Comparison of ENCODE assay signal across 26 cellular contexts in the genomic region with DNA sequence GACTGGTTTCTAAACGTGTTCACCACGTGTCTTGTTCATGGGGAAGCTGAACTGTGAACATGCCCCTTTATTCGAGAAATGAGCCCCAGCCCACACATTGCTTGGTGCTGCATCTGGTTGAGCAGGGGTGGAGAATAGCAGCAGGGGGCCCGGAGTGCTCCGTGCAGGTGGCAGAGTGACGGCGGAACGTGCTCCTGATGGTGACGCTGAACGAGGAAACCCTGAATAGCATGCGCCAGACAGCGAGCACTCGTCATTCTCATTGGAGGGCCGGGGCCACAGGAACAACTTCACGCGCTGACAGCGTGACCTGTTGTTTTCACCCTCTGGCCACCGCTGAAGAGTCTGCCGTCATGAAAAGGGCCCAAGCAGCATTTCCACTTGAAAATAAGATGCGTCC.
DNase-seq lines count a peak whose midpoint lies in the region; ATAC-seq, FAIRE-seq and TF ChIP-seq lines count a peak whose summit lies in the region.
"Had no signal": no experiment of that assay in that cellular context is flagged by ENCODE, and none has a peak within 500 bp of the region (broad histone marks: within the 10 kb centered on the region; RNA-seq: fewer than 3 reads in every experiment).

No MANE protein-coding gene starts in this region.

- H3K9me3 ChIP-seq in K562 (replicated peaks; ENCODE audit: control insufficient read depth, insufficient read depth, low read depth, low read length) (no peaks in the 10 kb centered on the region), tibial artery (no peaks in the 10 kb centered on the region), right atrium auricular region (no peaks in the 10 kb centered on the region)
- H3K9me3 ChIP-seq: BE2C, BLaER1 had no signal

- H3K9ac ChIP-seq in K562 (ENCODE audit: insufficient read depth in 1 of 2, low read depth in 2 of 2, low read length in 2 of 2), result no peak overlapping the region
- H3K9ac ChIP-seq: BLaER1 had no signal

- no peak overlapping the region for H3K4me2 ChIP-seq in K562 (ENCODE audit: insufficient read depth, low read length)
- H3K4me2 ChIP-seq: BLaER1 had no signal

- no peak for ATAC-seq in K562
- no peak for ATAC-seq in HG02623 (IDR thresholded peaks at IDR 0.05; ENCODE audit: unreplicated experiment)
- ATAC-seq: GM12878 had no signal

- no peak for TF ChIP-seq POLR2A in K562 (conservative IDR thresholded peaks at IDR 0.05)

- H3K4me3 ChIP-seq in K562, result no peak overlapping the region
- H3K4me3 ChIP-seq in tibial artery, result no peak overlapping the region
- H3K4me3 ChIP-seq in right atrium auricular region, result no peak overlapping the region
- H3K4me3 ChIP-seq: BLaER1, GM12878 had no signal

- TF ChIP-seq EP300 in Ishikawa (IDR thresholded peaks at IDR 0.05; ENCODE audit: borderline replicate concordance) (no peak), K562 (IDR thresholded peaks at IDR 0.05; ENCODE audit: low read length) (no peak)

- no peaks in the 10 kb centered on the region for H3K36me3 ChIP-seq in K562 (ENCODE audit: control insufficient read depth, insufficient read depth, low read length)
- H3K36me3 ChIP-seq in tibial artery, result no peaks in the 10 kb centered on the region
- H3K36me3 ChIP-seq in right atrium auricular region, result no peaks in the 10 kb centered on the region
- H3K36me3 ChIP-seq: BE2C, BLaER1 had no signal

- no peaks in the 10 kb centered on the region for H3K9me1 ChIP-seq in K562 (ENCODE audit: control insufficient read depth, insufficient read depth, low read length)

- TF ChIP-seq RAD21 in Ishikawa (IDR thresholded peaks at IDR 0.05; ENCODE audit: low read depth), result no peak
- TF ChIP-seq RAD21 in K562 (CRISPR knock-in tag; conservative IDR thresholded peaks at IDR 0.05 in 1 of 2, IDR thresholded peaks at IDR 0.05 in 1 of 2), result no peak

- H4K20me1 ChIP-seq in K562 (replicated peaks; ENCODE audit: control insufficient read depth, insufficient read depth, low read length), result no peaks in the 10 kb centered on the region
- H4K20me1 ChIP-seq: BLaER1 had no signal

- no TSS peak for BruUV-seq in K562 (replicated peaks; lab: Mats Ljungman, UMichigan)

- under 1% methylated on average over 20 of the region's 20 CpGs for WGBS in K562 (ENCODE audit: insufficient coverage, low coverage, missing lambda C conversion rate)

- no peak for FAIRE-seq in K562 (lab: Jason Lieb, UNC)
- FAIRE-seq: A204.1, GM12878, GM12892, GM18507 had no signal

- peaks cover 0 to 10% of the 10 kb centered on the region in 2 experiments; a peak in 2 of 5 replicates for H3K27me3 ChIP-seq in K562 (ENCODE audit: control insufficient read depth in 2 of 2, insufficient read depth in 2 of 2, low read length in 2 of 2)
- peaks cover 0 to 3% of the 10 kb centered on the region in 2 donors for H3K27me3 ChIP-seq in tibial artery
- H3K27me3 ChIP-seq in right atrium auricular region, result no peaks in the 10 kb centered on the region
- H3K27me3 ChIP-seq: BLaER1 had no signal

- TF ChIP-seq CTCF in K562 (IDR thresholded peaks at IDR 0.05 in 2 of 3, conservative IDR thresholded peaks at IDR 0.05 in 1 of 3; ENCODE audit: insufficient read depth in 2 of 3, low read depth in 1 of 3, low read length in 3 of 3) (no peak), tibial artery (IDR thresholded peaks at IDR 0.05) (no peak), right atrium auricular region (IDR thresholded peaks at IDR 0.05) (no peak)

- DNase-seq in K562 (ENCODE audit: extremely low read depth in 1 of 4, low spot score in 3 of 4) (no peak), mesenteric fat pad (ENCODE audit: low spot score) (peak; percentile 51), ureter (ENCODE audit: low spot score) (peak; percentile 19), tibial artery (no peak), right atrium auricular region (ENCODE audit: low spot score) (no peak)
- DNase-seq: 8988T; ACHN; BE2C; C1 segment of cervical spinal cord; CD4-positive, alpha-beta memory T cell; CD4-positive, CD25-positive, alpha-beta regulatory T cell; CD8-positive, alpha-beta memory T cell; COR-L47; DMS 273 treated with DMSO at 0.1 percent for 48 hours; DMS153; DMS53; DMS79; DND-41; GDM1 had no signal

- H3K27ac ChIP-seq in K562 (ENCODE audit: extremely low read depth, low read depth, low read length) (no peak overlapping the region), tibial artery (no peak overlapping the region), right atrium auricular region (no peak overlapping the region)
- H3K27ac ChIP-seq: BLaER1 had no signal

- H3K79me2 ChIP-seq in K562 (ENCODE audit: control insufficient read depth, insufficient read depth, low read length), result no peaks in the 10 kb centered on the region

- POLR2A ChIA-PET in K562 (lab: Yijun Ruan, JAX), result no interaction called here

- CTCF ChIA-PET in K562 (lab: Yijun Ruan, JAX; ENCODE audit: low intra/inter-chr PET ratio), result no interaction called here

- H3K4me1 ChIP-seq in K562 (replicated peaks in 1 of 2; ENCODE audit: control insufficient read depth in 2 of 2, insufficient read depth in 2 of 2, low read length in 2 of 2) (peaks cover 0 to 6% of the 10 kb centered on the region in 2 experiments; a peak in 1 of 5 replicates), tibial artery (no peaks in the 10 kb centered on the region), right atrium auricular region (peaks cover 0 to 16% of the 10 kb centered on the region in 2 donors)
- H3K4me1 ChIP-seq: BE2C had no signal

- in situ Hi-C loops in K562 (cut with MboI), result no loop called here

- no peak overlapping the region for H2AFZ ChIP-seq in K562 (ENCODE audit: low read depth, low read length)

- intact Hi-C loops in K562 (cut with micrococcal nuclease), result no loop called here
- intact Hi-C loops in tibial artery (cut with DNase I; ENCODE audit: low total_unique reads), result no loop called here

TF ChIP-seq in Ishikawa, 13 proteins besides CTCF, POLR2A, EP300 and RAD21:
- no peak for TF ChIP-seq CREB1 (IDR thresholded peaks at IDR 0.05; ENCODE audit: low read depth)
- no peak for TF ChIP-seq EGR1 (IDR thresholded peaks at IDR 0.05)
- TF ChIP-seq YY1 (IDR thresholded peaks at IDR 0.05; ENCODE audit: low read depth), result no peak
- TF ChIP-seq MAX (IDR thresholded peaks at IDR 0.05), result 0 out of 2 replicates have a peak, but pooled peaks have one; percentile 9

TF ChIP-seq in K562, 482 proteins besides CTCF, POLR2A, EP300 and RAD21 (continues in another document):
- no peak for TF ChIP-seq ZNF511 (CRISPR knock-in tag; IDR thresholded peaks at IDR 0.05)

Comparison
In these comparisons a context has a peak if more than half of its experiments do, and no peak if none do; other contexts are left out.
1. DNase-seq: peak in mesenteric fat pad (single experiment) and ureter (single experiment); none in K562 (0 of 4), tibial artery (0 of 2) and right atrium auricular region (single experiment).